Comparison of ENCODE assay signal across 8 cellular contexts in genomic region chr3:123201557-123202427, GRCh38. TPM values are rescaled to one million over a fixed set of nuclear protein-coding genes. Genes with fewer than 3 reads are reported as not detected.
DNase-seq lines count a peak whose midpoint lies in the region; ATAC-seq and TF ChIP-seq lines count a peak whose summit lies in the region.

SEC22A (plus strand) TSS chr3:123201943; CDS start chr3:123209218, 7,275 bp downstream.

- POLR2A ChIA-PET in AG04450 (lab: Yijun Ruan, JAX): interaction anchor here (0.6 to 1.0 kb wide), 4 partner anchors 12 to 51 kb away, joined by 3 to 4 read pairs (median 3); no protein-coding TSS in a partner anchor
- POLR2A ChIA-PET in WTC11 (lab: Charles Lee): interaction anchor here (0.9 to 1.6 kb wide), 4 partner anchors 8 to 218 kb away, joined by 3 to 6 read pairs (median 3); no protein-coding TSS in a partner anchor

- H3K4me3 Mint-ChIP-seq in WTC11: peak within 1 kb of the TSS; percentile 94

- H3K27me3 Mint-ChIP-seq in WTC11 (ENCODE audit: low read depth): no peaks in the 10 kb centered on the region

- TF ChIP-seq CTCF in AG04450 (IDR thresholded peaks at IDR 0.05; ENCODE audit: low read depth, low read length) (no peak), WTC11 (IDR thresholded peaks at IDR 0.05) (no peak)

- peak within 1 kb of the TSS; percentile 52 for H3K27ac ChIP-seq in AG04450 (ENCODE audit: low read depth, low read length)

- no peaks in the 10 kb centered on the region for H3K27me3 ChIP-seq in AG04450 (ENCODE audit: control insufficient read depth, insufficient read depth, low read length)

- H3K36me3 Mint-ChIP-seq in WTC11: peaks cover 4% of the 10 kb centered on the region; the same call in 1 of the 2 replicates

- peak; percentile 98 for ATAC-seq in GM18909 (IDR thresholded peaks at IDR 0.05; ENCODE audit: poor library complexity, unreplicated experiment)
- peak; percentile 99 for ATAC-seq in HG03175 (IDR thresholded peaks at IDR 0.05; ENCODE audit: unreplicated experiment)
- peak; percentile 99 for ATAC-seq in WTC11

- peak within 1 kb of the TSS; percentile 90 for H3K4me3 ChIP-seq in AG04450 (ENCODE audit: low read depth, low read length)

- CTCF ChIA-PET in AG04450 (lab: Charles Lee): interaction anchor here (0.9 kb wide), 1 partner anchor 357 kb away, joined by 3 read pairs; no protein-coding TSS in a partner anchor
- CTCF ChIA-PET in WTC11 (lab: Charles Lee): interaction anchor here (0.9 to 1.9 kb wide), 6 partner anchors 9 to 258 kb away, joined by 3 to 7 read pairs (median 4); no protein-coding TSS in a partner anchor

- peaks cover 14% of the 10 kb centered on the region for H3K4me1 Mint-ChIP-seq in WTC11

- DNase-seq in AG04450 (ENCODE audit: low read depth, low spot score) (peak; percentile 71), NCI-H226 (peak; percentile 96), WTC11 (ENCODE audit: low spot score) (peak; percentile 98), inferior parietal cortex (ENCODE audit: extremely low spot score) (peak; percentile 90)
- peak; percentile 98 for DNase-seq in central memory CD4-positive, alpha-beta T cell
- DNase-seq in stimulated activated CD4-positive, alpha-beta T cell treated with anti-CD3 and anti-CD28 coated beads, Interleukin-12 subunit alpha, Interleukin-12 subunit beta, amount 100 ng/mL, for 24 hours (ENCODE audit: low read depth in 2 of 2): peak; percentile 93 to 96

- peaks cover 13% of the 10 kb centered on the region for H3K9me3 Mint-ChIP-seq in WTC11

- peaks cover 5% of the 10 kb centered on the region; the same call in 1 of the 2 replicates for H3K9me3 ChIP-seq in AG04450 (ENCODE audit: control insufficient read depth, insufficient read depth, low read length)

- peak within 1 kb of the TSS; percentile 94 for H3K27ac Mint-ChIP-seq in WTC11

TF ChIP-seq in WTC11, 78 proteins besides CTCF, POLR2A, EP300 and RAD21 (continues in another document):
- no peak for TF ChIP-seq ZNF396 (CRISPR knock-in tag; IDR thresholded peaks at IDR 0.05; ENCODE audit: borderline replicate concordance)
- TF ChIP-seq SMAD3 (CRISPR knock-in tag; IDR thresholded peaks at IDR 0.05; ENCODE audit: borderline replicate concordance): peak; percentile 12; the same call in 1 of the 2 replicates
- TF ChIP-seq ZBTB21 (CRISPR knock-in tag; IDR thresholded peaks at IDR 0.05; ENCODE audit: borderline replicate concordance): no peak
- TF ChIP-seq ZNF281 (CRISPR knock-in tag; IDR thresholded peaks at IDR 0.05): peak; percentile 76
- TF ChIP-seq ZSCAN18 (CRISPR knock-in tag; IDR thresholded peaks at IDR 0.05): no peak
- peak; percentile 27; the same call in 1 of the 2 replicates for TF ChIP-seq ARID4B (CRISPR knock-in tag; IDR thresholded peaks at IDR 0.05; ENCODE audit: borderline replicate concordance)
- TF ChIP-seq MAX (CRISPR knock-in tag; IDR thresholded peaks at IDR 0.05): peak; percentile 47
- TF ChIP-seq FOXK1 (CRISPR knock-in tag; IDR thresholded peaks at IDR 0.05): peak; percentile 84; the same call in 1 of the 2 replicates
- 0 out of 2 replicates have a peak, but pooled peaks have one; percentile 45 for TF ChIP-seq ATF6 (CRISPR knock-in tag; IDR thresholded peaks at IDR 0.05)
- peak; percentile 67; the same call in 1 of the 2 replicates for TF ChIP-seq MYBL2 (CRISPR knock-in tag; IDR thresholded peaks at IDR 0.05)
- peak; percentile 35; the same call in 1 of the 2 replicates for TF ChIP-seq USF2 (CRISPR knock-in tag; IDR thresholded peaks at IDR 0.05)

RNA-seq across cellular contexts. Expression of gene SEC22A, which starts in this region (rescaled TPM):
- 28.9 and 39.0 TPM in 2 replicates for polyA plus RNA-seq in AG04450 (2011; rRNA removed)
- polyA minus RNA-seq in AG04450 (2011; rRNA and poly(A)+ RNA removed): 17.1 and 32.9 TPM in 2 replicates
- 9.2 to 12.6 TPM (median 11.1 TPM) in 3 replicates for total RNA-seq in WTC11 (2021)

Comparison
In these comparisons a context has a peak if more than half of its experiments do, and no peak if none do; other contexts are left out.
1. Peak in every context shown above with its lines: DNase-seq, ATAC-seq, H3K4me3 ChIP-seq and H3K27ac ChIP-seq.